ENCODE assay signal across 8 cellular contexts in the genomic region with DNA sequence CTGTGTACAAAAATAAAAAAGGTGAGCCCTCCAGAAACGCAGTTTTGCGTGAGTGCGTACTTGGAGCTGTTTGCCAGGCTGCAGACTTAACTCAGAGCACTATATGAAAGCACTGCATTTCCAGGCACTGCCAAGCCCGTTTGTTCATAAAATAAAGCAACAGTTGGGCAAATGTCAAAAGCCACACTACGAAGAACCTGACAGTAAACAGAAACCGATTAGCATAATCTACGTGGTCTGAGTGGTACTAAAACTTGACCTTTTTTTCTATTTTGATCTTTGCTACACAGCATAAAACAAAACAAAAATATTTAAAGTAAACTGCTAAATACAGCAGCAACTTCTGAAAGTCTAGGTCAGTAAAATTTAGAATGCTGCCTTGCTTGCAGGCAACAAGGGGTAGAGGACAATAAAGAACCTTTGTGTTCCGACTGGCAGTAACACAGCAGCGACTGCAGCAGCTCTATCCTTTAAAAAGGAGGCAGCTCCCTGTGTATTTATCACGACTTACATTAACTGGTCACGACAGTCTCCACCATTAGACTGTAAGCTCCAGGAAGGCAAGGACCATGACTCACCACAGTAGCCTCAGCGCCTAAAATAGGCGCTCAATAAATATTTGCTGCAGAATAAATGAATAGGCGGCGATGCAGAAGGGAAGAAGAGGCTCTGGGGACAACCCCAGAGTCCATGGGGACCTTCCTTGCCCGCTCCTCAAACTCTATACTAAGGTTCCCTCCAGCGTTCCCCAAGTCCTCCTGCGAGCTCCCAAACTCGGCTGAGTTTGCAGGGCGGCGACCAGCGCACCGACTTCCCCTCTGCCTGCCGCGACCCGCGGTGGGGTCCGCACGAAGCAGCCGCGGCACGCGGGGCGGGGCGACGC. TPM values are rescaled to one million over a fixed set of nuclear protein-coding genes. Genes with fewer than 3 reads are reported as not detected.
DNase-seq lines count a peak whose midpoint lies in the region; ATAC-seq and TF ChIP-seq lines count a peak whose summit lies in the region.

No MANE protein-coding gene starts in this region.

- ATAC-seq in psoas muscle = peak in 2 of 4 donors; percentile 2 to 5
- ATAC-seq in HG03442 (IDR thresholded peaks at IDR 0.05; ENCODE audit: unreplicated experiment) = no peak

- no peak for TF ChIP-seq CTCF in HFF-Myc (IDR thresholded peaks at IDR 0.05; ENCODE audit: low read depth, low read length, missing control alignments)
- TF ChIP-seq CTCF in psoas muscle (IDR thresholded peaks at IDR 0.05) = no peak

- WGBS in psoas muscle, 3 donors = 2 to 3% (median 2%) methylated on average over 34 to 36 of the region's 36 CpGs

- H3K27ac ChIP-seq in psoas muscle = peak overlapping the region; percentile 95

- DNase-seq in SKM-1 treated with dmso at 0.1 percent for 144 hours (lab: John Stamatoyannopoulos, UW; ENCODE audit: unreplicated experiment) = peak; percentile 49
- no peak for DNase-seq in SKM-1 (lab: John Stamatoyannopoulos, UW; ENCODE audit: unreplicated experiment)
- no peak for DNase-seq in HFF-Myc (ENCODE audit: extremely low read depth, low read depth)
- peak in 2 of 3 experiments; percentile 82 to 83 for DNase-seq in NCI-H1417 (lab: John Stamatoyannopoulos, UW)
- DNase-seq in activated naive CD8-positive, alpha-beta T cell treated with anti-CD3 and anti-CD28 coated beads for 36 hours = peak; percentile 1
- DNase-seq in hepatic stellate cell (ENCODE audit: low spot score) = peak; percentile 9
- no peak for DNase-seq in psoas muscle

- H3K4me3 Mint-ChIP-seq in activated naive CD8-positive, alpha-beta T cell treated with anti-CD3 and anti-CD28 coated beads for 36 hours = peak overlapping the region; percentile 90

- peaks cover 7% of the 10 kb centered on the region for H3K36me3 Mint-ChIP-seq in activated naive CD8-positive, alpha-beta T cell treated with anti-CD3 and anti-CD28 coated beads for 36 hours

- H3K9me3 Mint-ChIP-seq in activated naive CD8-positive, alpha-beta T cell treated with anti-CD3 and anti-CD28 coated beads for 36 hours = no peaks in the 10 kb centered on the region

- peaks cover 23% of the 10 kb centered on the region for H3K4me1 ChIP-seq in psoas muscle

- H3K4me3 ChIP-seq in HFF-Myc (replicated peaks; ENCODE audit: low read depth, low read length) (peak overlapping the region; percentile 88), psoas muscle (peak overlapping the region; percentile 94)

- H3K36me3 ChIP-seq in psoas muscle (ENCODE audit: insufficient read depth in 1 of 2, low read depth in 1 of 2) = peaks cover 0 to 28% of the 10 kb centered on the region in 2 donors

- no peaks in the 10 kb centered on the region for H3K27me3 Mint-ChIP-seq in activated naive CD8-positive, alpha-beta T cell treated with anti-CD3 and anti-CD28 coated beads for 36 hours

- peaks cover 21% of the 10 kb centered on the region for H3K4me1 Mint-ChIP-seq in activated naive CD8-positive, alpha-beta T cell treated with anti-CD3 and anti-CD28 coated beads for 36 hours

- no peaks in the 10 kb centered on the region for H3K9me3 ChIP-seq in psoas muscle

- intact Hi-C loops in psoas muscle (cut with DNase I) = no loop called here

- H3K27ac Mint-ChIP-seq in activated naive CD8-positive, alpha-beta T cell treated with anti-CD3 and anti-CD28 coated beads for 36 hours = peak overlapping the region; percentile 96

- H3K27me3 ChIP-seq in psoas muscle (ENCODE audit: insufficient read depth in 3 of 3, low read length in 2 of 3) = no peaks in the 10 kb centered on the region

RNA-seq across cellular contexts. Expression of a gene that starts 0.9 kb away (rescaled TPM):
- total RNA-seq in activated naive CD8-positive, alpha-beta T cell treated with anti-CD3 and anti-CD28 coated beads for 36 hours = 10 to 100 TPM; 51.8 to 53.3 TPM
- 10 to 100 TPM; 12.4 to 17.3 (median 13.1) TPM for total RNA-seq in psoas muscle
- polyA plus RNA-seq in psoas muscle = 10 to 100 TPM in 2 of 3 donors, 1 to 10 TPM in 1; 8.4 to 13.1 (median 12.7) TPM

RNA-seq across cellular contexts. Expression of a gene that starts 44.2 kb away (rescaled TPM):
- 1 to 10 TPM; 3.3 to 3.6 TPM for total RNA-seq in activated naive CD8-positive, alpha-beta T cell treated with anti-CD3 and anti-CD28 coated beads for 36 hours
- total RNA-seq in psoas muscle = not detected
- not detected for polyA plus RNA-seq in psoas muscle

Comparison
In these comparisons a context has a peak if more than half of its experiments do, and no peak if none do; other contexts are left out.
1. DNase-seq: peak in SKM-1 treated with dmso at 0.1 percent for 144 hours (single experiment), NCI-H1417 (2 of 3), activated naive CD8-positive, alpha-beta T cell treated with anti-CD3 and anti-CD28 coated beads for 36 hours (single experiment) and hepatic stellate cell (single experiment); none in SKM-1 (single experiment), HFF-Myc (single experiment) and psoas muscle (0 of 2).